7 cellular contexts compared by ENCODE assay signal in genomic region chr6:31702819-31703716, GRCh38. TPM values are rescaled to one million over a fixed set of nuclear protein-coding genes. Genes with fewer than 3 reads are reported as not detected.
DNase-seq lines count a peak whose midpoint lies in the region; ATAC-seq, FAIRE-seq and TF ChIP-seq lines count a peak whose summit lies in the region.

Gene ABHD16A, minus strand, starts transcription at chr6:31703324. Its CDS starts 43 bp downstream, at chr6:31703281.

- H3K36me3 ChIP-seq in body of pancreas (replicated peaks in 1 of 2; ENCODE audit: insufficient read depth in 1 of 2, low read depth in 2 of 2), result no peaks in the 10 kb centered on the region

- peaks cover 23% of the 10 kb centered on the region for H3K4me1 ChIP-seq in body of pancreas

- peak; percentile 82 for DNase-seq in NCI-H2107 treated with DMSO at 0.1 percent for 48 hours (lab: John Stamatoyannopoulos, UW; ENCODE audit: unreplicated experiment)
- DNase-seq in body of pancreas, result peak; percentile 98 to 100 (median 99)
- DNase-seq in iPS DF 19.7 (ENCODE audit: low read depth, low spot score), result peak; percentile 95
- DNase-seq in sciatic nerve (ENCODE audit: low spot score), result peak; percentile 99

- H3K27me3 ChIP-seq in body of pancreas, result no peaks in the 10 kb centered on the region

- peak within 1 kb of the TSS; percentile 40 to 52 for H3K4me3 ChIP-seq in body of pancreas

- intact Hi-C loops in body of pancreas (cut with DNase I), result no loop called here
- intact Hi-C loops in sciatic nerve (cut with DNase I), result no loop called here

- peak in 3 of 7 experiments; percentile 17 to 31 (median 21) for TF ChIP-seq CTCF in body of pancreas (IDR thresholded peaks at IDR 0.05)

- ATAC-seq in GM18511 (IDR thresholded peaks at IDR 0.05; ENCODE audit: unreplicated experiment) (peak; percentile 89), HG03045 (IDR thresholded peaks at IDR 0.05; ENCODE audit: unreplicated experiment) (peak; percentile 92), body of pancreas (peak; percentile 98), sciatic nerve (peak; percentile 99)

- peak; percentile 87 to 98 (median 97) for TF ChIP-seq POLR2A in body of pancreas (IDR thresholded peaks at IDR 0.05)

- peak; percentile 69 for FAIRE-seq in TTC549 (lab: Jason Lieb, UNC)

- H3K27ac ChIP-seq in body of pancreas, result peak within 1 kb of the TSS; percentile 90 to 97 (median 96)

- no peaks in the 10 kb centered on the region for H3K9me3 ChIP-seq in body of pancreas

- 0 to 1% methylated on average over 38 to 54 of the region's 54 CpGs for WGBS in body of pancreas, 2 donors

RNA-seq across cellular contexts. Expression of gene ABHD16A, which starts in this region (rescaled TPM):
- total RNA-seq in body of pancreas, result 10 to 100 TPM; 24.7 to 38.1 TPM
- 46.0 TPM for total RNA-seq in sciatic nerve

Comparison
In these comparisons a context has a peak if more than half of its experiments do, and no peak if none do; other contexts are left out.
1. Peak in every context shown above with its lines: DNase-seq, ATAC-seq, H3K4me3 ChIP-seq and H3K27ac ChIP-seq.